In genomic region chr9:70298245-70298771, GRCh38 we compare ENCODE assay signal across 5 cellular contexts.
"Had no signal": no experiment of that assay in that cellular context is flagged by ENCODE, and none has a peak within 500 bp of the region (broad histone marks: within the 10 kb centered on the region; RNA-seq: fewer than 3 reads in every experiment).

No MANE protein-coding gene starts in this region.

- H3K4me2 ChIP-seq: GM23338 had no signal

- FAIRE-seq: H1, HTR-8/SVneo had no signal

- ATAC-seq: GM23338 had no signal

- DNase-seq: H9, HCEC 1CT had no signal

- H2AFZ ChIP-seq: GM23338 had no signal

- H3K4me3 ChIP-seq: GM23338 had no signal
